In genomic region chr10:72274213-72274729, GRCh38 we compare ENCODE assay signal across 8 cellular contexts. TPM values are rescaled to one million over a fixed set of nuclear protein-coding genes. Genes with fewer than 3 reads are reported as not detected.
DNase-seq lines count a peak whose midpoint lies in the region; ATAC-seq and TF ChIP-seq lines count a peak whose summit lies in the region.

No MANE protein-coding gene starts in this region.

- H3K4me1 Mint-ChIP-seq in CD4-positive, CD25-positive, alpha-beta regulatory T cell = peaks cover 21 to 46% (median 27%) of the 10 kb centered on the region in 4 donors

- TF ChIP-seq CTCF in ascending aorta (IDR thresholded peaks at IDR 0.05) = no peak
- no peak for TF ChIP-seq CTCF in suprapubic skin (IDR thresholded peaks at IDR 0.05)

- H3K36me3 ChIP-seq in CD4-positive, CD25-positive, alpha-beta regulatory T cell (ENCODE audit: control insufficient read depth, insufficient read depth, low read length) = peaks cover 7% of the 10 kb centered on the region
- H3K36me3 ChIP-seq in ascending aorta = peaks cover 22 to 24% of the 10 kb centered on the region in 2 donors
- H3K36me3 ChIP-seq in suprapubic skin = peaks cover 25% of the 10 kb centered on the region

- peaks cover 20% of the 10 kb centered on the region for H3K36me3 Mint-ChIP-seq in CD4-positive, CD25-positive, alpha-beta regulatory T cell

- H3K9me3 Mint-ChIP-seq in CD4-positive, CD25-positive, alpha-beta regulatory T cell = no peaks in the 10 kb centered on the region

- peak overlapping the region; percentile 98 for H3K4me3 Mint-ChIP-seq in CD4-positive, CD25-positive, alpha-beta regulatory T cell

- no peaks in the 10 kb centered on the region for H3K27me3 ChIP-seq in CD4-positive, CD25-positive, alpha-beta regulatory T cell (ENCODE audit: control insufficient read depth, insufficient read depth, low read length)
- no peaks in the 10 kb centered on the region for H3K27me3 ChIP-seq in ascending aorta
- no peaks in the 10 kb centered on the region for H3K27me3 ChIP-seq in layer of hippocampus (ENCODE audit: control insufficient read depth, insufficient read depth, low read length)
- H3K27me3 ChIP-seq in suprapubic skin = no peaks in the 10 kb centered on the region

- peaks cover 37% of the 10 kb centered on the region for H3K4me1 ChIP-seq in CD4-positive, CD25-positive, alpha-beta regulatory T cell (ENCODE audit: control insufficient read depth, insufficient read depth, low read length, poor library complexity, severe bottlenecking)
- peaks cover 8 to 22% of the 10 kb centered on the region in 2 donors for H3K4me1 ChIP-seq in ascending aorta
- peaks cover 33% of the 10 kb centered on the region for H3K4me1 ChIP-seq in suprapubic skin

- no peak for TF ChIP-seq EP300 in suprapubic skin (IDR thresholded peaks at IDR 0.05)

- H3K27ac ChIP-seq in CD4-positive, CD25-positive, alpha-beta regulatory T cell (ENCODE audit: insufficient read depth, low read length, poor library complexity, severe bottlenecking) = peak overlapping the region; percentile 89
- H3K27ac ChIP-seq in ascending aorta = peak overlapping the region; percentile 89 to 93
- peak overlapping the region; percentile 100 for H3K27ac ChIP-seq in layer of hippocampus (ENCODE audit: low read depth, low read length)
- H3K27ac ChIP-seq in suprapubic skin = peak overlapping the region; percentile 97

- H3K4me3 ChIP-seq in CD4-positive, CD25-positive, alpha-beta regulatory T cell (ENCODE audit: low read depth, low read length) = peak overlapping the region; percentile 88
- H3K4me3 ChIP-seq in ascending aorta (peak overlapping the region; percentile 76 to 86), suprapubic skin (peak overlapping the region; percentile 94)

- no peaks in the 10 kb centered on the region for H3K27me3 Mint-ChIP-seq in CD4-positive, CD25-positive, alpha-beta regulatory T cell

- no peaks in the 10 kb centered on the region for H3K9me3 ChIP-seq in CD4-positive, CD25-positive, alpha-beta regulatory T cell (ENCODE audit: control insufficient read depth in 2 of 2, low read length in 2 of 2)
- H3K9me3 ChIP-seq in ascending aorta = no peaks in the 10 kb centered on the region
- H3K9me3 ChIP-seq in suprapubic skin = no peaks in the 10 kb centered on the region

- DNase-seq in CD4-positive, CD25-positive, alpha-beta regulatory T cell = peak in 1 of 3 donors; percentile 79
- DNase-seq in ascending aorta (ENCODE audit: low spot score in 2 of 2) (no peak), suprapubic skin (ENCODE audit: low spot score in 2 of 2) (no peak), SW 1271 (lab: John Stamatoyannopoulos, UW) (no peak), epidermal melanocyte (ENCODE audit: insufficient read length, low spot score) (no peak)

- WGBS in suprapubic skin = 0% methylated on average over 13 of the region's 40 CpGs

- peak overlapping the region; percentile 89 to 98 (median 95) for H3K27ac Mint-ChIP-seq in CD4-positive, CD25-positive, alpha-beta regulatory T cell

- ATAC-seq in CD4-positive, CD25-positive, alpha-beta regulatory T cell (ENCODE audit: low read depth in 2 of 2) = no peak
- ATAC-seq in HG03025 (IDR thresholded peaks at IDR 0.05; ENCODE audit: low FRiP score, unreplicated experiment) (peak; percentile 2), GM19395 (IDR thresholded peaks at IDR 0.05; ENCODE audit: unreplicated experiment) (no peak)

- intact Hi-C loops in ascending aorta (cut with DNase I) = loop anchor here (2.0 kb wide), 1 partner anchor 63 kb away; no protein-coding TSS in a partner anchor

- TF ChIP-seq POLR2A in suprapubic skin (IDR thresholded peaks at IDR 0.05) = no peak

RNA-seq across cellular contexts. Expression of gene DDIT4, which starts 0.5 kb away (rescaled TPM):
- 403 TPM for total RNA-seq in CD4-positive, CD25-positive, alpha-beta regulatory T cell
- 100 to 1,000 TPM in 1 of 4 donors, 10 to 100 TPM in 3; 62.1 to 123 (median 76.6) TPM for polyA plus RNA-seq in CD4-positive, CD25-positive, alpha-beta regulatory T cell
- 394 TPM for total RNA-seq in ascending aorta
- 100 to 1,000 TPM; 170 to 246 (median 225) TPM for total RNA-seq in suprapubic skin

RNA-seq across cellular contexts. Expression of gene ASCC1, which starts 58.2 kb away (rescaled TPM):
- 25.2 TPM for total RNA-seq in CD4-positive, CD25-positive, alpha-beta regulatory T cell
- polyA plus RNA-seq in CD4-positive, CD25-positive, alpha-beta regulatory T cell = 10 to 100 TPM; 20.5 to 28.8 (median 27.2) TPM
- total RNA-seq in ascending aorta = 5.5 TPM
- total RNA-seq in suprapubic skin = 10 to 100 TPM; 20.2 to 31.7 (median 21.2) TPM

RNA-seq across cellular contexts. Expression of gene ANAPC16, which starts 58.5 kb away (rescaled TPM):
- 86.6 TPM for total RNA-seq in CD4-positive, CD25-positive, alpha-beta regulatory T cell
- polyA plus RNA-seq in CD4-positive, CD25-positive, alpha-beta regulatory T cell = 100 to 1,000 TPM; 282 to 361 (median 288) TPM
- total RNA-seq in ascending aorta (22.8 TPM), suprapubic skin (10 to 100 TPM; 57.0 to 83.2 (median 69.3) TPM)
